Comparison of ENCODE assay signal across 1 cellular context in genomic region chr10:14812271-14812670, GRCh38.
TF ChIP-seq lines count a peak whose summit lies in the region.

No MANE protein-coding gene starts in this region.

TF ChIP-seq in GM12878, 131 proteins besides CTCF, POLR2A, EP300 and RAD21:
- no peak for TF ChIP-seq RB1 (IDR thresholded peaks at IDR 0.05; ENCODE audit: borderline replicate concordance)
- no peak for TF ChIP-seq E2F4 (IDR thresholded peaks at IDR 0.05; ENCODE audit: low read depth, low read length)
- TF ChIP-seq ZSCAN29 (IDR thresholded peaks at IDR 0.05), result no peak
- TF ChIP-seq CHD4 (IDR thresholded peaks at IDR 0.05), result no peak
